In the genomic region with DNA sequence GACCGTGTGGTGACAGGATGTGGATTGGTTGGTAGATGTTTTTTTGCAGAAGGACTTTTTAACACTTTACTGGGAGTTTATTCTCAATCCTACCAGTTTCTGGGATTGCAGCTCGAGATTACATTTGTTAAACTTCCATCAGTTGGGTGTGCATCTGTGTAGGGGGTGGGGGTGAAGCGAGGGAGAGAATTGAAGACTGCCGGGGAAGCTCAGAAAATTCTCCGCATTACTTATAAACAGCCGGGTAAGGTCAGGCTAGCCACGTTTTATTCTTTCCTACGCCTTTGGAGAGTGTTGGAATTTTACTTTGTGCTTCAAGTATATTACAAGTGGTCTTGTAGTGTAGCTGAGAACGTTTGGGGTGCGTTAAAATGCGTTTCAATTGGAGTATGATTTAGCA, we compare ENCODE assay signal across 8 cellular contexts. TPM values are rescaled to one million over a fixed set of nuclear protein-coding genes. Genes with fewer than 3 reads are reported as not detected.
DNase-seq lines count a peak whose midpoint lies in the region; ATAC-seq and TF ChIP-seq lines count a peak whose summit lies in the region.

No MANE protein-coding gene starts in this region.

- peak overlapping the region; percentile 80 for H3K4me3 ChIP-seq in CD8-positive, alpha-beta memory T cell (ENCODE audit: low read length)
- H3K4me3 ChIP-seq in MG63 (peak overlapping the region; percentile 87), ectodermal cell (ENCODE audit: insufficient read depth, low read depth, low read length) (peak overlapping the region; percentile 78)

- POLR2A ChIA-PET in CD8-positive, alpha-beta memory T cell (lab: Charles Lee): no interaction called here

- H3K36me3 Mint-ChIP-seq in CD8-positive, alpha-beta memory T cell: peaks cover 0 to 7% (median 0%) of the 10 kb centered on the region in 3 donors
- no peaks in the 10 kb centered on the region for H3K36me3 Mint-ChIP-seq in neural crest cell (ENCODE audit: low read depth)

- no peaks in the 10 kb centered on the region for H3K36me3 ChIP-seq in CD8-positive, alpha-beta memory T cell (ENCODE audit: insufficient read depth, low read length)
- H3K36me3 ChIP-seq in MG63: no peaks in the 10 kb centered on the region
- no peaks in the 10 kb centered on the region for H3K36me3 ChIP-seq in ectodermal cell (ENCODE audit: control insufficient read depth, insufficient read depth, low read length)

- ATAC-seq in esophagus mucosa: no peak
- ATAC-seq in GM21447 (IDR thresholded peaks at IDR 0.05; ENCODE audit: unreplicated experiment): no peak

- H3K4me1 ChIP-seq in CD8-positive, alpha-beta memory T cell (ENCODE audit: insufficient read depth, low read length): peaks cover 34% of the 10 kb centered on the region
- peaks cover 5% of the 10 kb centered on the region for H3K4me1 ChIP-seq in ectodermal cell (ENCODE audit: control insufficient read depth, insufficient read depth, low read length)

- WGBS in ectodermal cell, 2 experiments: 0% methylated on average over 11 of the region's 11 CpGs

- H3K9me3 Mint-ChIP-seq in CD8-positive, alpha-beta memory T cell: no peaks in the 10 kb centered on the region
- no peaks in the 10 kb centered on the region for H3K9me3 Mint-ChIP-seq in neural crest cell

- CTCF ChIA-PET in CD8-positive, alpha-beta memory T cell (lab: Charles Lee): interaction anchor here (1.2 to 1.4 kb wide), 2 partner anchors 12 to 13 kb away, joined by 3 read pairs; no protein-coding TSS in a partner anchor

- no peaks in the 10 kb centered on the region for H3K27me3 Mint-ChIP-seq in CD8-positive, alpha-beta memory T cell
- peaks cover 34% of the 10 kb centered on the region for H3K27me3 Mint-ChIP-seq in neural crest cell (ENCODE audit: low read depth)

- H3K27ac Mint-ChIP-seq in CD8-positive, alpha-beta memory T cell: peak overlapping the region; percentile 67 to 97 (median 88)
- H3K27ac Mint-ChIP-seq in neural crest cell (ENCODE audit: unreplicated experiment): peak overlapping the region; percentile 97

- H3K27ac ChIP-seq in CD8-positive, alpha-beta memory T cell (ENCODE audit: low read depth, low read length): peak overlapping the region; percentile 52
- peak overlapping the region; percentile 28 for H3K27ac ChIP-seq in ectodermal cell (ENCODE audit: insufficient read depth, low read depth, low read length, poor library complexity, severe bottlenecking)

- no peaks in the 10 kb centered on the region for H3K9me3 ChIP-seq in CD8-positive, alpha-beta memory T cell (ENCODE audit: low read length)
- H3K9me3 ChIP-seq in MG63: no peaks in the 10 kb centered on the region
- H3K9me3 ChIP-seq in ectodermal cell (ENCODE audit: control insufficient read depth, low read length): no peaks in the 10 kb centered on the region

- no peak for TF ChIP-seq CTCF in neural crest cell (conservative IDR thresholded peaks at IDR 0.05)

- DNase-seq in CD8-positive, alpha-beta memory T cell: no peak
- DNase-seq in MG63: peak; percentile 13
- DNase-seq in neural crest cell (ENCODE audit: low read depth, low spot score): no peak
- DNase-seq in NCI-H1105 treated with DMSO at 0.1 percent for 48 hours (lab: John Stamatoyannopoulos, UW): no peak
- DNase-seq in stimulated activated CD4-positive, alpha-beta T cell treated with anti-CD3 and anti-CD28 coated beads, Interleukin-2, amount 100 ng/mL, for 48 hours: no peak

- H3K4me1 Mint-ChIP-seq in CD8-positive, alpha-beta memory T cell: peaks cover 26 to 46% (median 43%) of the 10 kb centered on the region in 3 donors
- H3K4me1 Mint-ChIP-seq in neural crest cell: peaks cover 23% of the 10 kb centered on the region

- peak overlapping the region; percentile 88 to 97 (median 95) for H3K4me3 Mint-ChIP-seq in CD8-positive, alpha-beta memory T cell
- peak overlapping the region; percentile 95 for H3K4me3 Mint-ChIP-seq in neural crest cell

- H3K27me3 ChIP-seq in CD8-positive, alpha-beta memory T cell (ENCODE audit: insufficient read depth, low read length, poor library complexity, severe bottlenecking): no peaks in the 10 kb centered on the region
- H3K27me3 ChIP-seq in MG63: peaks cover 8% of the 10 kb centered on the region
- peaks cover 3% of the 10 kb centered on the region for H3K27me3 ChIP-seq in ectodermal cell (ENCODE audit: control insufficient read depth, insufficient read depth, low read length, poor library complexity, severe bottlenecking)

RNA-seq across cellular contexts. Expression of a gene that starts 1.1 kb away (rescaled TPM):
- 10 to 100 TPM; 36.6 to 38.2 TPM for total RNA-seq in CD8-positive, alpha-beta memory T cell
- polyA plus RNA-seq in CD8-positive, alpha-beta memory T cell: 14.8 TPM
- 31.9 and 40.6 TPM in 2 replicates for total RNA-seq in MG63 (2014; rRNA removed; shearing (Covaris generic); ENCODE audit: low replicate concordance)
- 43.4 TPM for polyA plus RNA-seq in ectodermal cell (2013, experiment 1 of 4)
- polyA plus RNA-seq in ectodermal cell (2013, experiment 2 of 4): 28.6 TPM
- polyA plus RNA-seq in ectodermal cell (2013, experiment 3 of 4): 27.4 TPM
- 24.6 TPM for polyA plus RNA-seq in ectodermal cell (2013, experiment 4 of 4)
- total RNA-seq in neural crest cell: 35.8 and 37.9 TPM in 2 replicates
- total RNA-seq in esophagus mucosa: 12.8 TPM
